Comparison of ENCODE assay signal across 8 cellular contexts in genomic region chr2:104434363-104434792, GRCh38.
DNase-seq lines count a peak whose midpoint lies in the region; ATAC-seq lines count a peak whose summit lies in the region.

No MANE protein-coding gene starts in this region.

- H3K27ac Mint-ChIP-seq in naive thymus-derived CD4-positive, alpha-beta T cell, result peak overlapping the region in 1 of 9 donors; percentile 41

- peak overlapping the region; percentile 39 to 78 (median 66) for H3K4me3 Mint-ChIP-seq in naive thymus-derived CD4-positive, alpha-beta T cell

- no peaks in the 10 kb centered on the region for H3K4me1 ChIP-seq in naive thymus-derived CD4-positive, alpha-beta T cell (ENCODE audit: control insufficient read depth in 2 of 2, insufficient read depth in 2 of 2, low read length in 2 of 2)

- no peaks in the 10 kb centered on the region for H3K9me3 ChIP-seq in naive thymus-derived CD4-positive, alpha-beta T cell (ENCODE audit: control insufficient read depth in 2 of 3, low read length in 3 of 3)

- H3K27me3 ChIP-seq in naive thymus-derived CD4-positive, alpha-beta T cell (ENCODE audit: control insufficient read depth in 2 of 2, insufficient read depth in 2 of 2, low read length in 2 of 2), result no peaks in the 10 kb centered on the region

- peaks cover 19 to 46% (median 28%) of the 10 kb centered on the region in 5 donors for H3K27me3 Mint-ChIP-seq in naive thymus-derived CD4-positive, alpha-beta T cell

- H3K4me3 ChIP-seq in naive thymus-derived CD4-positive, alpha-beta T cell (ENCODE audit: low read length), result no peak overlapping the region

- ATAC-seq in GM18498 (IDR thresholded peaks at IDR 0.05; ENCODE audit: unreplicated experiment), result peak; percentile 83
- peak; percentile 80 for ATAC-seq in GM21723 (IDR thresholded peaks at IDR 0.05; ENCODE audit: unreplicated experiment)
- no peak for ATAC-seq in naive thymus-derived CD4-positive, alpha-beta T cell

- peaks cover 3 to 9% (median 5%) of the 10 kb centered on the region in 7 donors for H3K4me1 Mint-ChIP-seq in naive thymus-derived CD4-positive, alpha-beta T cell

- H3K9me3 Mint-ChIP-seq in naive thymus-derived CD4-positive, alpha-beta T cell, result peaks cover 0 to 2% (median 0%) of the 10 kb centered on the region in 11 donors

- CTCF ChIA-PET in naive thymus-derived CD4-positive, alpha-beta T cell (lab: Charles Lee), result no interaction called here

- no peaks in the 10 kb centered on the region for H3K36me3 Mint-ChIP-seq in naive thymus-derived CD4-positive, alpha-beta T cell

- peak overlapping the region; percentile 70 for H3K27ac ChIP-seq in caudate nucleus (ENCODE audit: low read depth, low read length)
- H3K27ac ChIP-seq in naive thymus-derived CD4-positive, alpha-beta T cell (ENCODE audit: low read depth, low read length), result no peak overlapping the region

- intact Hi-C loops in naive thymus-derived CD4-positive, alpha-beta T cell (cut with micrococcal nuclease), result no loop called here

- H3K36me3 ChIP-seq in naive thymus-derived CD4-positive, alpha-beta T cell (ENCODE audit: control insufficient read depth in 2 of 3, insufficient read depth in 3 of 3, low read length in 3 of 3), result no peaks in the 10 kb centered on the region

- POLR2A ChIA-PET in naive thymus-derived CD4-positive, alpha-beta T cell (lab: Charles Lee), result no interaction called here

- DNase-seq in M059J (ENCODE audit: low read depth) (peak; percentile 5), caudate nucleus (lab: John Stamatoyannopoulos, UW) (peak in 23 of 61 donors; percentile 6 to 61 (median 40)), GM03348 (ENCODE audit: low spot score) (no peak)
- DNase-seq in naive thymus-derived CD4-positive, alpha-beta T cell, result no peak
- no peak for DNase-seq in NK-92 treated with Interleukin-12 subunit alpha and Interleukin-12 subunit beta, amount 100 ng/mL, for 24 hours (lab: John Stamatoyannopoulos, UW)
- no peak for DNase-seq in stimulated activated naive CD4-positive, alpha-beta T cell (lab: John Stamatoyannopoulos, UW)
